27 cellular contexts compared by ENCODE assay signal in the genomic region with DNA sequence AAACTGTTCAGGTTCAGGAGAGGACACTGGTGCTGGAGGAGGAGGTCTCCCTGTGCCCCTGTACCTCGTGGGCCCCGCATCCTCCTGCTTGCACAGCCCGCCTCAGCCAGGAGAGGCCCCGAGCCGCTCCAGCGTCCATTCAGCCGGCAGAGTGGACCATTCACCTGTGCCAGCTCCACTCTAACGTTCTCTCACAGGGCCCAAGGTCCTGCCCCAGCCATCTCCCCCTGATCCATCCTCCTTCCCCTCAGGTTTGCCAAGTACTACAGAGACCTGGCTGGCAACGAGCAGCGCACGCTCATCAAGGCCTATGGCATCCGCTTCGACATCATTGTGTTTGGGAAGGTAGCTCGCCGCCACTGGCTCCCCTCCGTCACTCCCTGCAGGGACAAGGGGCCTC. TPM values are rescaled to one million over a fixed set of nuclear protein-coding genes. Genes with fewer than 3 reads are reported as not detected.
DNase-seq lines count a peak whose midpoint lies in the region; ATAC-seq and TF ChIP-seq lines count a peak whose summit lies in the region.
"Had no signal": no experiment of that assay in that cellular context is flagged by ENCODE, and none has a peak within 500 bp of the region (broad histone marks: within the 10 kb centered on the region; RNA-seq: fewer than 3 reads in every experiment).

No MANE protein-coding gene starts in this region.

- H3K4me1 ChIP-seq in HEK293 (ENCODE audit: control insufficient read depth, insufficient read depth, low read length) (no peaks in the 10 kb centered on the region), osteoblast (ENCODE audit: insufficient read depth, low read length) (no peaks in the 10 kb centered on the region)
- H3K4me1 ChIP-seq: BLaER1, SJCRH30 had no signal

- peak overlapping the region; percentile 20 for H3K27ac Mint-ChIP-seq in activated CD8-positive, alpha-beta T cell treated with anti-CD3 and anti-CD28 coated beads, Interleukin-2, amount 10 ng/mL, durations not matched to agents 7 days and 5 days
- no peak overlapping the region for H3K27ac Mint-ChIP-seq in activated CD8-positive, alpha-beta T cell treated with anti-CD3 and anti-CD28 coated beads for 36 hours
- H3K27ac Mint-ChIP-seq: CD4-positive, CD25-positive, alpha-beta regulatory T cell had no signal

- CTCF ChIA-PET in activated CD8-positive, alpha-beta T cell treated with anti-CD3 and anti-CD28 coated beads, Interleukin-2, amount 10 ng/mL, durations not matched to agents 7 days and 5 days (lab: Charles Lee) = interaction anchor here (2.6 kb wide), 1 partner anchor 172 kb away, joined by 9 read pairs; no protein-coding TSS in a partner anchor
- CTCF ChIA-PET in activated CD8-positive, alpha-beta T cell treated with anti-CD3 and anti-CD28 coated beads for 36 hours (lab: Charles Lee) = interaction anchor here (2.8 kb wide), 1 partner anchor 8 kb away, joined by 44 read pairs; no protein-coding TSS in a partner anchor
- CTCF ChIA-PET in HEK293 (lab: Yijun Ruan, JAX) = interaction anchor here (0.9 kb wide), 1 partner anchor 11 kb away, joined by 4 read pairs; no protein-coding TSS in a partner anchor

- no peaks in the 10 kb centered on the region for H3K27me3 Mint-ChIP-seq in activated CD8-positive, alpha-beta T cell treated with anti-CD3 and anti-CD28 coated beads, Interleukin-2, amount 10 ng/mL, durations not matched to agents 7 days and 5 days (ENCODE audit: low read depth)
- H3K27me3 Mint-ChIP-seq in activated CD8-positive, alpha-beta T cell treated with anti-CD3 and anti-CD28 coated beads for 36 hours = no peaks in the 10 kb centered on the region
- H3K27me3 Mint-ChIP-seq: CD4-positive, CD25-positive, alpha-beta regulatory T cell had no signal

- POLR2A ChIA-PET in activated CD8-positive, alpha-beta T cell treated with anti-CD3 and anti-CD28 coated beads, Interleukin-2, amount 10 ng/mL, durations not matched to agents 7 days and 5 days (lab: Charles Lee) = no interaction called here
- POLR2A ChIA-PET in activated CD8-positive, alpha-beta T cell treated with anti-CD3 and anti-CD28 coated beads for 36 hours (lab: Charles Lee) = interaction anchor here (0.7 kb wide), 1 partner anchor 21 kb away, joined by 3 read pairs; no protein-coding TSS in a partner anchor
- POLR2A ChIA-PET in HEK293 (lab: Yijun Ruan, JAX) = no interaction called here

- intact Hi-C loops in activated CD8-positive, alpha-beta T cell treated with anti-CD3 and anti-CD28 coated beads for 36 hours (cut with micrococcal nuclease) = no loop called here

- no peak for TF ChIP-seq CTCF in activated CD8-positive, alpha-beta T cell treated with anti-CD3 and anti-CD28 coated beads for 36 hours (IDR thresholded peaks at IDR 0.05)
- no peak for TF ChIP-seq CTCF in HEK293 (tag by site-specific recombination; IDR thresholded peaks at IDR 0.05)
- TF ChIP-seq CTCF in osteoblast (IDR thresholded peaks at IDR 0.05; ENCODE audit: extremely low read depth, low read depth, low read length) = no peak

- H3K36me3 ChIP-seq in HEK293 (ENCODE audit: control insufficient read depth in 2 of 2, insufficient read depth in 1 of 2, low read length in 2 of 2) (peaks cover 7 to 48% of the 10 kb centered on the region in 2 experiments; a peak in 2 of 3 replicates), osteoblast (ENCODE audit: insufficient read depth, low read length) (peaks cover 9% of the 10 kb centered on the region)
- H3K36me3 ChIP-seq: SJCRH30 had no signal

- H3K79me2 ChIP-seq in osteoblast (ENCODE audit: insufficient read depth, low read length) = no peaks in the 10 kb centered on the region

- no peak for ATAC-seq in activated CD8-positive, alpha-beta T cell treated with anti-CD3 and anti-CD28 coated beads, Interleukin-2, amount 10 ng/mL, durations not matched to agents 7 days and 5 days
- ATAC-seq in activated CD8-positive, alpha-beta T cell treated with anti-CD3 and anti-CD28 coated beads for 36 hours = no peak
- ATAC-seq in HG03439 (IDR thresholded peaks at IDR 0.05; ENCODE audit: unreplicated experiment) = no peak
- ATAC-seq: PC-3, Right ventricle myocardium inferior, SK-N-SH treated with all-trans-retinoic acid at 6 μM for 48 hours had no signal

- peaks cover 72% of the 10 kb centered on the region for H3K36me3 Mint-ChIP-seq in activated CD8-positive, alpha-beta T cell treated with anti-CD3 and anti-CD28 coated beads, Interleukin-2, amount 10 ng/mL, durations not matched to agents 7 days and 5 days (ENCODE audit: low read depth)
- H3K36me3 Mint-ChIP-seq in activated CD8-positive, alpha-beta T cell treated with anti-CD3 and anti-CD28 coated beads for 36 hours (ENCODE audit: low read depth) = peaks cover 20% of the 10 kb centered on the region

- no peak overlapping the region for H3K4me3 ChIP-seq in HEK293 (ENCODE audit: low read depth, low read length)
- no peak overlapping the region for H3K4me3 ChIP-seq in osteoblast (ENCODE audit: insufficient read depth, low read length)
- H3K4me3 ChIP-seq: BLaER1, SJCRH30 had no signal

- no peaks in the 10 kb centered on the region for H3K9me3 ChIP-seq in HEK293 (ENCODE audit: control insufficient read depth, insufficient read depth, low read depth, low read length)
- no peaks in the 10 kb centered on the region for H3K9me3 ChIP-seq in osteoblast (ENCODE audit: low read depth, low read length)
- H3K9me3 ChIP-seq: BLaER1, SJCRH30 had no signal

- no peak overlapping the region for H3K4me3 Mint-ChIP-seq in activated CD8-positive, alpha-beta T cell treated with anti-CD3 and anti-CD28 coated beads, Interleukin-2, amount 10 ng/mL, durations not matched to agents 7 days and 5 days
- H3K4me3 Mint-ChIP-seq in activated CD8-positive, alpha-beta T cell treated with anti-CD3 and anti-CD28 coated beads for 36 hours = no peak overlapping the region
- H3K4me3 Mint-ChIP-seq: CD4-positive, CD25-positive, alpha-beta regulatory T cell had no signal

- DNase-seq in activated CD8-positive, alpha-beta T cell treated with anti-CD3 and anti-CD28 coated beads, Interleukin-2, amount 10 ng/mL, durations not matched to agents 7 days and 5 days = no peak
- DNase-seq in activated CD8-positive, alpha-beta T cell treated with anti-CD3 and anti-CD28 coated beads for 36 hours = no peak
- DNase-seq in cerebellum (ENCODE audit: low spot score) = peak; percentile 58
- DNase-seq in osteoblast (ENCODE audit: insufficient read length, low spot score, missing footprints) = peak; percentile 72
- no peak for DNase-seq in stimulated activated CD8-positive, alpha-beta memory T cell treated with anti-CD3 and anti-CD28 coated beads, Interleukin-4, amount 100 ng/mL, for 48 hours
- no peak for DNase-seq in SW 1271 (lab: John Stamatoyannopoulos, UW)
- DNase-seq: CD4-positive, CD25-positive, alpha-beta regulatory T cell; DMS153; DND-41; H7; Kasumi-1; NCI-H1092 treated with DMSO at 0.1 percent for 48 hours; NCI-H1436; NCI-H187 treated with DMSO at 0.1 percent for 48 hours; NCI-H2171 treated with DMSO at 0.1 percent for 48 hours; NCI-H345; NCI-H510A treated with DMSO at 0.1 percent for 48 hours; NCI-H748 treated with DMSO at 0.1 percent for 48 hours; NK-92 treated with Interleukin-12 subunit alpha and Interleukin-12 subunit beta, amount 100 ng/mL, for 24 hours; PC-3; SJCRH30 had no signal

- no peaks in the 10 kb centered on the region for H3K9me3 Mint-ChIP-seq in activated CD8-positive, alpha-beta T cell treated with anti-CD3 and anti-CD28 coated beads, Interleukin-2, amount 10 ng/mL, durations not matched to agents 7 days and 5 days (ENCODE audit: insufficient read depth)
- no peaks in the 10 kb centered on the region for H3K9me3 Mint-ChIP-seq in activated CD8-positive, alpha-beta T cell treated with anti-CD3 and anti-CD28 coated beads for 36 hours
- H3K9me3 Mint-ChIP-seq: CD4-positive, CD25-positive, alpha-beta regulatory T cell had no signal

- peaks cover 21% of the 10 kb centered on the region for H3K4me1 Mint-ChIP-seq in activated CD8-positive, alpha-beta T cell treated with anti-CD3 and anti-CD28 coated beads, Interleukin-2, amount 10 ng/mL, durations not matched to agents 7 days and 5 days (ENCODE audit: low read depth)
- H3K4me1 Mint-ChIP-seq in activated CD8-positive, alpha-beta T cell treated with anti-CD3 and anti-CD28 coated beads for 36 hours (ENCODE audit: low read depth) = peaks cover 11% of the 10 kb centered on the region

- no peaks in the 10 kb centered on the region for H3K27me3 ChIP-seq in osteoblast (ENCODE audit: insufficient read depth, low read length)
- H3K27me3 ChIP-seq: BLaER1, SJCRH30 had no signal

- no peaks in the 10 kb centered on the region for H4K20me1 ChIP-seq in osteoblast (ENCODE audit: insufficient read depth, low read length)
- H4K20me1 ChIP-seq: BLaER1 had no signal

- no peak overlapping the region for H3K4me2 ChIP-seq in osteoblast (ENCODE audit: insufficient read depth, low read length)
- H3K4me2 ChIP-seq: BLaER1 had no signal

- H2AFZ ChIP-seq in osteoblast (ENCODE audit: low read length) = no peak overlapping the region

- no peak overlapping the region for H3K27ac ChIP-seq in HEK293 (ENCODE audit: extremely low read depth, low read depth, low read length)
- no peak overlapping the region for H3K27ac ChIP-seq in osteoblast (ENCODE audit: low read depth, low read length)
- H3K27ac ChIP-seq: BLaER1, HL-60, SJCRH30 had no signal

TF ChIP-seq in HEK293, 187 proteins besides CTCF, POLR2A, EP300 and RAD21:
- no peak for TF ChIP-seq ZNF558 (tag by site-specific recombination; IDR thresholded peaks at IDR 0.05)
- TF ChIP-seq, protein P1, sequence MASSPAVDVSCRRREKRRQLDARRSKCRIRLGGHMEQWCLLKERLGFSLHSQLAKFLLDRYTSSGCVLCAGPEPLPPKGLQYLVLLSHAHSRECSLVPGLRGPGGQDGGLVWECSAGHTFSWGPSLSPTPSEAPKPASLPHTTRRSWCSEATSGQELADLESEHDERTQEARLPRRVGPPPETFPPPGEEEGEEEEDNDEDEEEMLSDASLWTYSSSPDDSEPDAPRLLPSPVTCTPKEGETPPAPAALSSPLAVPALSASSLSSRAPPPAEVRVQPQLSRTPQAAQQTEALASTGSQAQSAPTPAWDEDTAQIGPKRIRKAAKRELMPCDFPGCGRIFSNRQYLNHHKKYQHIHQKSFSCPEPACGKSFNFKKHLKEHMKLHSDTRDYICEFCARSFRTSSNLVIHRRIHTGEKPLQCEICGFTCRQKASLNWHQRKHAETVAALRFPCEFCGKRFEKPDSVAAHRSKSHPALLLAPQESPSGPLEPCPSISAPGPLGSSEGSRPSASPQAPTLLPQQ (tag by site-specific recombination; IDR thresholded peaks at IDR 0.05) = peak; percentile 52; the same call in 1 of the 2 replicates
- no peak for TF ChIP-seq ZFP41 (tag by site-specific recombination; IDR thresholded peaks at IDR 0.05; ENCODE audit: borderline replicate concordance)
TF ChIP-seq in HEK293: peak in this region for 1.

RNA-seq across cellular contexts. Expression of a gene that starts 22.2 kb away (rescaled TPM):
- total RNA-seq in activated CD8-positive, alpha-beta T cell treated with anti-CD3 and anti-CD28 coated beads, Interleukin-2, amount 10 ng/mL, durations not matched to agents 7 days and 5 days = 10 to 100 TPM; 38.7 to 41.0 TPM
- total RNA-seq in activated CD8-positive, alpha-beta T cell treated with anti-CD3 and anti-CD28 coated beads for 36 hours = 10 to 100 TPM; 12.2 to 15.1 TPM
- total RNA-seq in cerebellum (9.4 TPM), osteoblast (22.1 and 23.5 TPM in 2 replicates)

Comparison
In these comparisons a context has a peak if more than half of its experiments do, and no peak if none do; other contexts are left out.
1. DNase-seq: peak in cerebellum (single experiment) and osteoblast (single experiment); none in activated CD8-positive, alpha-beta T cell treated with anti-CD3 and anti-CD28 coated beads, Interleukin-2, amount 10 ng/mL, durations not matched to agents 7 days and 5 days (single experiment), activated CD8-positive, alpha-beta T cell treated with anti-CD3 and anti-CD28 coated beads for 36 hours (single experiment), stimulated activated CD8-positive, alpha-beta memory T cell treated with anti-CD3 and anti-CD28 coated beads, Interleukin-4, amount 100 ng/mL, for 48 hours (single experiment) and SW 1271 (0 of 2).